In genomic region chrX:45110494-45110893, GRCh38 we compare ENCODE assay signal across 15 cellular contexts.
A peak's percentile ranks its signal among the peaks of the same experiment; 100 is the strongest.
DNase-seq lines count a peak whose midpoint lies in the region; ATAC-seq, FAIRE-seq and TF ChIP-seq lines count a peak whose summit lies in the region.
"Had no signal": no experiment of that assay in that cellular context is flagged by ENCODE, and none has a peak within 500 bp of the region (broad histone marks: within the 10 kb centered on the region; RNA-seq: fewer than 3 reads in every experiment).

No MANE protein-coding gene starts in this region.

- H3K4me1 ChIP-seq in cardiac muscle cell (ENCODE audit: low read depth) (no peaks in the 10 kb centered on the region), heart left ventricle (peaks cover 0 to 5% (median 0%) of the 10 kb centered on the region in 12 donors)
- H3K4me1 ChIP-seq: A549, BE2C had no signal

- H3K4me3 ChIP-seq in cardiac muscle cell (no peak overlapping the region), heart left ventricle (no peak overlapping the region), MG63 (no peak overlapping the region)
- H3K4me3 ChIP-seq: A549, GM12878, GM23248 had no signal

- peak; percentile 38 for FAIRE-seq in islet of Langerhans (lab: Jason Lieb, UNC)
- FAIRE-seq: GM12878, GM18507 had no signal

- TF ChIP-seq POLR2A in heart left ventricle (IDR thresholded peaks at IDR 0.05): no peak

- WGBS in heart left ventricle, 4 donors: 52 to 77% (median 66%) methylated on average over 3 of the region's 3 CpGs

- peak overlapping the region; percentile 18 for H3K27ac ChIP-seq in cardiac muscle cell
- H3K27ac ChIP-seq in heart left ventricle: no peak overlapping the region
- H3K27ac ChIP-seq: A549, GM23248 had no signal

- no peak for DNase-seq in cardiac muscle cell (ENCODE audit: low read depth in 1 of 2, low spot score in 1 of 2)
- no peak for DNase-seq in heart left ventricle
- DNase-seq in NCI-H2081 (lab: John Stamatoyannopoulos, UW): peak; percentile 2 to 18
- DNase-seq in MG63: no peak
- no peak for DNase-seq in putamen (ENCODE audit: low spot score)
- DNase-seq: BE2C; CD8-positive, alpha-beta T cell; COR-L47; GM23248; H7; IMR-90 had no signal

- ATAC-seq in heart left ventricle: no peak
- ATAC-seq: A549; CD8-positive, alpha-beta T cell; GM12878 had no signal

- H3K36me3 ChIP-seq in cardiac muscle cell (peaks cover 42% of the 10 kb centered on the region), heart left ventricle (peaks cover 0 to 79% (median 27%) of the 10 kb centered on the region in 9 donors), MG63 (peaks cover 11% of the 10 kb centered on the region)
- H3K36me3 ChIP-seq: BE2C had no signal

- no peaks in the 10 kb centered on the region for H3K27me3 ChIP-seq in cardiac muscle cell
- H3K27me3 ChIP-seq in heart left ventricle: no peaks in the 10 kb centered on the region
- no peaks in the 10 kb centered on the region for H3K27me3 ChIP-seq in MG63
- H3K27me3 ChIP-seq: BE2C had no signal

- no peak for TF ChIP-seq CTCF in cardiac muscle cell (IDR thresholded peaks at IDR 0.05; ENCODE audit: low read depth, low read length)
- no peak for TF ChIP-seq CTCF in heart left ventricle (IDR thresholded peaks at IDR 0.05)

- no peaks in the 10 kb centered on the region for H3K9me3 ChIP-seq in cardiac muscle cell (ENCODE audit: low read depth)
- no peaks in the 10 kb centered on the region for H3K9me3 ChIP-seq in heart left ventricle
- H3K9me3 ChIP-seq in MG63: no peaks in the 10 kb centered on the region
- H3K9me3 ChIP-seq: A549, BE2C had no signal

- intact Hi-C loops in heart left ventricle (cut with DNase I): no loop called here

Comparison
In these comparisons a context has a peak if more than half of its experiments do, and no peak if none do; other contexts are left out.
1. DNase-seq: peak in NCI-H2081 (2 of 2); none in cardiac muscle cell (0 of 2), heart left ventricle (0 of 5), MG63 (single experiment) and putamen (single experiment).